ENCODE assay signal across 1 cellular context in the genomic region with DNA sequence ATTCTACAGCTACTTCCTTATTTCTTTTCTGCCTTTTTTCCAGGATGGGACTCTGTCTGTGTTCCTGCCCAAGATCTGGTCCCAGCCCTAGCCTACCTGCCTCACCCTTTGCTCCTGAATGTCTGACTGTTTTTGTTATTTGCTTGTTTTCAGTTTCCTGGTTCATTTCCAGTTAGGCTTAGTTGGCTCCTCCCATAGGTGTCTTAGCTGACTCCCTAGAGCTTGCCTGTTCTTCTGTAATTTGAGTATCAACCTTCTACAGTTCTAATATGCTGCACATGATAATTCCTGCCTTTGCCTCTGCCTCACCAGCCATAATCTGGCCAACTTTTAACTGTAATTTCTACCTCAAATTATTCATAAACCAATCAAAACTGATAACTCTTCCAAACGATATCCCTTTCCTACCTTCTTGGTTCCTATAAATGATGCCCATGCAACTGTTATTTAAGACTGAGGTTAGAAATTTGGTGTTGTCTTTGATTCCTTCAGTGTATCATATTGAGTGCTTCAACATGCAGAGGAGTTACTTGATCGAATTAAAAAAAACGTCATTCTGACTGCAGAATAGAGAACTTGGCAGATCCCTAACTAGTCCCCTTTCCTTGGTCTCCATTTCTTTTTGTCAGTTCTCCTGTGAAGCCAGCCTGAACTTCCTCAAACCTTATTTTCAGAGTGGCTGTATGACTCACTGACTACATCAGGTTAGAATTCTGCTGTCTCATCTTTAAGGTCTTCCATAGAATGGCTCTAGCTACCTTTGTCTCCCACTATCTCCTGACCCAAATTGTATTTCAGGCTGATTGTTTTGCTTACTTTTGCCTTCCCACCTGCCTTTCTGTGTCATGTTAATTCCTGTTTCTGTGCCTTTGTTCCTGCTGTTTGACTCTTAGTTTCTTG.
TF ChIP-seq lines count a peak whose summit lies in the region.

No MANE protein-coding gene starts in this region.

TF ChIP-seq in K562, 482 proteins besides CTCF, POLR2A, EP300 and RAD21 (continued from another document and continues in another):
- TF ChIP-seq, protein P1, sequence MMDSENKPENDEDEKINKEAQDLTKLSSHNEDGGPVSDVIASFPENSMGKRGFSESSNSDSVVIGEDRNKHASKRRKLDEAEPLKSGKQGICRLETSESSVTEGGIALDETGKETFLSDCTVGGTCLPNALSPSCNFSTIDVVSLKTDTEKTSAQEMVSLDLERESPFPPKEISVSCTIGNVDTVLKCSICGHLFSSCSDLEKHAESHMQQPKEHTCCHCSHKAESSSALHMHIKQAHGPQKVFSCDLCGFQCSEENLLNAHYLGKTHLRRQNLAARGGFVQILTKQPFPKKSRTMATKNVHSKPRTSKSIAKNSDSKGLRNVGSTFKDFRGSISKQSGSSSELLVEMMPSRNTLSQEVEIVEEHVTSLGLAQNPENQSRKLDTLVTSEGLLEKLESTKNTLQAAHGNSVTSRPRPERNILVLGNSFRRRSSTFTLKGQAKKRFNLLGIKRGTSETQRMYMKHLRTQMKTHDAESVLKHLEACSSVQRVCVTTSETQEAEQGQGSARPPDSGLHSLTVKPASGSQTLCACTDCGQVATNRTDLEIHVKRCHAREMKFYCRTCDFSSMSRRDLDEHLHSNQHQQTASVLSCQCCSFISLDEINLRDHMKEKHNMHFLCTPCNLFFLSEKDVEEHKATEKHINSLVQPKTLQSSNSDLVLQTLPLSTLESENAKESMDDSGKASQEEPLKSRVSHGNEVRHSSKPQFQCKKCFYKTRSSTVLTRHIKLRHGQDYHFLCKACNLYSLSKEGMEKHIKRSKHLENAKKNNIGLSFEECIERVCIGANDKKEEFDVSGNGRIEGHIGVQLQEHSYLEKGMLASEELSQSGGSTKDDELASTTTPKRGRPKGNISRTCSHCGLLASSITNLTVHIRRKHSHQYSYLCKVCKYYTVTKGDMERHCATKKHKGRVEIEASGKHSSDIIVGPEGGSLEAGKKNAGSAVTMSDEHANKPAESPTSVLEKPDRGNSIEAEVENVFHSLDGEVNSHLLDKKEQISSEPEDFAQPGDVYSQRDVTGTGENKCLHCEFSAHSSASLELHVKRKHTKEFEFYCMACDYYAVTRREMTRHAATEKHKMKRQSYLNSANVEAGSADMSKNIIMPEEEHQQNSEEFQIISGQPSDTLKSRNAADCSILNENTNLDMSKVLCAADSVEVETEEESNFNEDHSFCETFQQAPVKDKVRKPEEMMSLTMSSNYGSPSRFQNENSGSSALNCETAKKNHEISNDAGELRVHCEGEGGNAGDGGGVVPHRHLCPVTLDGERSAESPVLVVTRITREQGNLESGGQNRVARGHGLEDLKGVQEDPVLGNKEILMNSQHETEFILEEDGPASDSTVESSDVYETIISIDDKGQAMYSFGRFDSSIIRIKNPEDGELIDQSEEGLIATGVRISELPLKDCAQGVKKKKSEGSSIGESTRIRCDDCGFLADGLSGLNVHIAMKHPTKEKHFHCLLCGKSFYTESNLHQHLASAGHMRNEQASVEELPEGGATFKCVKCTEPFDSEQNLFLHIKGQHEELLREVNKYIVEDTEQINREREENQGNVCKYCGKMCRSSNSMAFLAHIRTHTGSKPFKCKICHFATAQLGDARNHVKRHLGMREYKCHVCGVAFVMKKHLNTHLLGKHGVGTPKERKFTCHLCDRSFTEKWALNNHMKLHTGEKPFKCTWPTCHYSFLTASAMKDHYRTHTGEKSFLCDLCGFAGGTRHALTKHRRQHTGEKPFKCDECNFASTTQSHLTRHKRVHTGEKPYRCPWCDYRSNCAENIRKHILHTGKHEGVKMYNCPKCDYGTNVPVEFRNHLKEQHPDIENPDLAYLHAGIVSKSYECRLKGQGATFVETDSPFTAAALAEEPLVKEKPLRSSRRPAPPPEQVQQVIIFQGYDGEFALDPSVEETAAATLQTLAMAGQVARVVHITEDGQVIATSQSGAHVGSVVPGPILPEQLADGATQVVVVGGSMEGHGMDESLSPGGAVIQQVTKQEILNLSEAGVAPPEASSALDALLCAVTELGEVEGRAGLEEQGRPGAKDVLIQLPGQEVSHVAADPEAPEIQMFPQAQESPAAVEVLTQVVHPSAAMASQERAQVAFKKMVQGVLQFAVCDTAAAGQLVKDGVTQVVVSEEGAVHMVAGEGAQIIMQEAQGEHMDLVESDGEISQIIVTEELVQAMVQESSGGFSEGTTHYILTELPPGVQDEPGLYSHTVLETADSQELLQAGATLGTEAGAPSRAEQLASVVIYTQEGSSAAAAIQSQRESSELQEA (IDR thresholded peaks at IDR 0.05; ENCODE audit: low read depth): no peak
- TF ChIP-seq BACH1 (tag; IDR thresholded peaks at IDR 0.05) (peak; percentile 90; the same call in 1 of the 2 replicates), SMARCA4 (IDR thresholded peaks at IDR 0.05) (peak; percentile 96), MCM7 (IDR thresholded peaks at IDR 0.05) (no peak), CHD1 (IDR thresholded peaks at IDR 0.05; ENCODE audit: low read length) (peak; percentile 37), POLR3A (IDR thresholded peaks at IDR 0.05; ENCODE audit: borderline replicate concordance, extremely low read depth, insufficient read depth, insufficient read length) (no peak), RBM17 (IDR thresholded peaks at IDR 0.05; ENCODE audit: borderline replicate concordance, low read depth, low read length) (no peak), TBP (optimal IDR thresholded peaks at IDR 0.05; ENCODE audit: low read depth, low read length) (peak; percentile 26), CBFA2T3 (IDR thresholded peaks at IDR 0.05) (peak; percentile 64), NRF1 (conservative IDR thresholded peaks at IDR 0.05 in 1 of 2, IDR thresholded peaks at IDR 0.05 in 1 of 2) (peak in 1 of 2 experiments; percentile 25; a peak in 1 of 4 replicates), GATAD2A (IDR thresholded peaks at IDR 0.05) (peak; percentile 95), BRD9 (IDR thresholded peaks at IDR 0.05; ENCODE audit: low read depth, partially characterized antibody) (peak; percentile 89), GABPA (tag; conservative IDR thresholded peaks at IDR 0.05; ENCODE audit: low read depth) (0 out of 2 replicates have a peak, but pooled peaks have one; percentile 14), NEUROD1 (IDR thresholded peaks at IDR 0.05; ENCODE audit: borderline replicate concordance, low read depth, low read length, partially characterized antibody) (peak; percentile 40), ZNF232 (CRISPR knock-in tag; IDR thresholded peaks at IDR 0.05) (no peak), TCF3 (CRISPR knock-in tag; IDR thresholded peaks at IDR 0.05) (peak; percentile 44; the same call in 1 of the 2 replicates), MTA1 (IDR thresholded peaks at IDR 0.05; ENCODE audit: borderline replicate concordance) (peak; percentile 85; the same call in 1 of the 2 replicates), ZKSCAN1 (IDR thresholded peaks at IDR 0.05; ENCODE audit: low read depth, low read length) (no peak), FOXM1 (IDR thresholded peaks at IDR 0.05; ENCODE audit: low read depth) (0 out of 2 replicates have a peak, but pooled peaks have one; percentile 18), FOXM1 (CRISPR knock-in tag; IDR thresholded peaks at IDR 0.05; ENCODE audit: low read depth) (no peak), NCOR1 (IDR thresholded peaks at IDR 0.05) (peak; percentile 50), ZSCAN29 (IDR thresholded peaks at IDR 0.05) (no peak), ARNT (IDR thresholded peaks at IDR 0.05) (peak; percentile 79 to 83; a peak in 2 of 4 replicates), SMARCC2 (IDR thresholded peaks at IDR 0.05; ENCODE audit: low read depth) (peak; percentile 74; the same call in 1 of the 2 replicates), SPI1 (IDR thresholded peaks at IDR 0.05; ENCODE audit: borderline replicate concordance, low read depth, low read length) (peak; percentile 51; the same call in 1 of the 2 replicates), TRIM24 (IDR thresholded peaks at IDR 0.05) (peak in 1 of 2 experiments; percentile 19; a peak in 1 of 4 replicates), MXI1 (IDR thresholded peaks at IDR 0.05; ENCODE audit: low read depth, low read length) (0 out of 2 replicates have a peak, but pooled peaks have one; percentile 23), IFI16 (CRISPR knock-in tag; IDR thresholded peaks at IDR 0.05) (no peak), ZNF3 (CRISPR knock-in tag; IDR thresholded peaks at IDR 0.05) (no peak), ZBTB34 (CRISPR knock-in tag; IDR thresholded peaks at IDR 0.05) (no peak), RBM14 (IDR thresholded peaks at IDR 0.05; ENCODE audit: borderline replicate concordance, insufficient read depth, low read depth, low read length) (no peak), SOX6 (IDR thresholded peaks at IDR 0.05) (peak; percentile 98), HCFC1 (IDR thresholded peaks at IDR 0.05; ENCODE audit: low read depth, low read length) (no peak), FOSL1 (tag; conservative IDR thresholded peaks at IDR 0.05) (peak; percentile 93), ZNF583 (CRISPR knock-in tag; IDR thresholded peaks at IDR 0.05) (no peak), VEZF1 (CRISPR knock-in tag; IDR thresholded peaks at IDR 0.05) (peak; percentile 29; the same call in 1 of the 2 replicates), ZEB2 (IDR thresholded peaks at IDR 0.05) (peak; percentile 97), WHSC1 (IDR thresholded peaks at IDR 0.05; ENCODE audit: low read length) (no peak)
- TF ChIP-seq, protein P2, sequence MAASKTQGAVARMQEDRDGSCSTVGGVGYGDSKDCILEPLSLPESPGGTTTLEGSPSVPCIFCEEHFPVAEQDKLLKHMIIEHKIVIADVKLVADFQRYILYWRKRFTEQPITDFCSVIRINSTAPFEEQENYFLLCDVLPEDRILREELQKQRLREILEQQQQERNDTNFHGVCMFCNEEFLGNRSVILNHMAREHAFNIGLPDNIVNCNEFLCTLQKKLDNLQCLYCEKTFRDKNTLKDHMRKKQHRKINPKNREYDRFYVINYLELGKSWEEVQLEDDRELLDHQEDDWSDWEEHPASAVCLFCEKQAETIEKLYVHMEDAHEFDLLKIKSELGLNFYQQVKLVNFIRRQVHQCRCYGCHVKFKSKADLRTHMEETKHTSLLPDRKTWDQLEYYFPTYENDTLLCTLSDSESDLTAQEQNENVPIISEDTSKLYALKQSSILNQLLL (CRISPR knock-in tag; IDR thresholded peaks at IDR 0.05; ENCODE audit: borderline replicate concordance): no peak
- TF ChIP-seq, protein P3, sequence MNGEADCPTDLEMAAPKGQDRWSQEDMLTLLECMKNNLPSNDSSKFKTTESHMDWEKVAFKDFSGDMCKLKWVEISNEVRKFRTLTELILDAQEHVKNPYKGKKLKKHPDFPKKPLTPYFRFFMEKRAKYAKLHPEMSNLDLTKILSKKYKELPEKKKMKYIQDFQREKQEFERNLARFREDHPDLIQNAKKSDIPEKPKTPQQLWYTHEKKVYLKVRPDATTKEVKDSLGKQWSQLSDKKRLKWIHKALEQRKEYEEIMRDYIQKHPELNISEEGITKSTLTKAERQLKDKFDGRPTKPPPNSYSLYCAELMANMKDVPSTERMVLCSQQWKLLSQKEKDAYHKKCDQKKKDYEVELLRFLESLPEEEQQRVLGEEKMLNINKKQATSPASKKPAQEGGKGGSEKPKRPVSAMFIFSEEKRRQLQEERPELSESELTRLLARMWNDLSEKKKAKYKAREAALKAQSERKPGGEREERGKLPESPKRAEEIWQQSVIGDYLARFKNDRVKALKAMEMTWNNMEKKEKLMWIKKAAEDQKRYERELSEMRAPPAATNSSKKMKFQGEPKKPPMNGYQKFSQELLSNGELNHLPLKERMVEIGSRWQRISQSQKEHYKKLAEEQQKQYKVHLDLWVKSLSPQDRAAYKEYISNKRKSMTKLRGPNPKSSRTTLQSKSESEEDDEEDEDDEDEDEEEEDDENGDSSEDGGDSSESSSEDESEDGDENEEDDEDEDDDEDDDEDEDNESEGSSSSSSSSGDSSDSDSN (IDR thresholded peaks at IDR 0.05; ENCODE audit: borderline replicate concordance in 1 of 2, low read depth in 2 of 2, low read length in 2 of 2): 0 out of 4 replicates have a peak, but pooled peaks of 1 of the 2 experiments have one; percentile 18
- TF ChIP-seq, protein P4, sequence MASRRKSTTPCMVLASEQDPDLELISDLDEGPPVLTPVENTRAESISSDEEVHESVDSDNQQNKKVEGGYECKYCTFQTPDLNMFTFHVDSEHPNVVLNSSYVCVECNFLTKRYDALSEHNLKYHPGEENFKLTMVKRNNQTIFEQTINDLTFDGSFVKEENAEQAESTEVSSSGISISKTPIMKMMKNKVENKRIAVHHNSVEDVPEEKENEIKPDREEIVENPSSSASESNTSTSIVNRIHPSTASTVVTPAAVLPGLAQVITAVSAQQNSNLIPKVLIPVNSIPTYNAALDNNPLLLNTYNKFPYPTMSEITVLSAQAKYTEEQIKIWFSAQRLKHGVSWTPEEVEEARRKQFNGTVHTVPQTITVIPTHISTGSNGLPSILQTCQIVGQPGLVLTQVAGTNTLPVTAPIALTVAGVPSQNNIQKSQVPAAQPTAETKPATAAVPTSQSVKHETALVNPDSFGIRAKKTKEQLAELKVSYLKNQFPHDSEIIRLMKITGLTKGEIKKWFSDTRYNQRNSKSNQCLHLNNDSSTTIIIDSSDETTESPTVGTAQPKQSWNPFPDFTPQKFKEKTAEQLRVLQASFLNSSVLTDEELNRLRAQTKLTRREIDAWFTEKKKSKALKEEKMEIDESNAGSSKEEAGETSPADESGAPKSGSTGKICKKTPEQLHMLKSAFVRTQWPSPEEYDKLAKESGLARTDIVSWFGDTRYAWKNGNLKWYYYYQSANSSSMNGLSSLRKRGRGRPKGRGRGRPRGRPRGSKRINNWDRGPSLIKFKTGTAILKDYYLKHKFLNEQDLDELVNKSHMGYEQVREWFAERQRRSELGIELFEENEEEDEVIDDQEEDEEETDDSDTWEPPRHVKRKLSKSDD (conservative IDR thresholded peaks at IDR 0.05; ENCODE audit: low read length): no peak
